Comparison of ENCODE assay signal across 1 cellular context in the genomic region with DNA sequence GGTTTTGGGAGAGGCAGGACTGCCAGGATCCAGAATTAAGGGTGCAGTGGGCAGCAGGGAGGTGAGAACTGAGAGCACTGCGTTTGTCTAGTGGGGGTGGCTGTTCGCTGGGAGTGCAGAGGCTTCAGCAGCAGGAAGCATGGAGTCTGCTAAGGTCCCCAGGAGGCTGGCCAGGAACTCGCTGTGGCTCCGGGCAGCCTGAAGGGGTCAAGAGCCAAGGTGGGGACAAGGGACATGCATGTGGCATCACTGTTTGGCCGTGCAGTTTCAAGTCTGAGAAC.
TF ChIP-seq lines count a peak whose summit lies in the region.

No MANE protein-coding gene starts in this region.

TF ChIP-seq in HepG2, 621 proteins besides CTCF, POLR2A, EP300 and RAD21:
- no peak for TF ChIP-seq ZNF3 (CRISPR knock-in tag; IDR thresholded peaks at IDR 0.05)
- 0 out of 2 replicates have a peak, but pooled peaks have one; percentile 35 for TF ChIP-seq ARNT2 (CRISPR knock-in tag; IDR thresholded peaks at IDR 0.05; ENCODE audit: low read depth)
